Comparison of ENCODE assay signal across 16 cellular contexts in the genomic region with DNA sequence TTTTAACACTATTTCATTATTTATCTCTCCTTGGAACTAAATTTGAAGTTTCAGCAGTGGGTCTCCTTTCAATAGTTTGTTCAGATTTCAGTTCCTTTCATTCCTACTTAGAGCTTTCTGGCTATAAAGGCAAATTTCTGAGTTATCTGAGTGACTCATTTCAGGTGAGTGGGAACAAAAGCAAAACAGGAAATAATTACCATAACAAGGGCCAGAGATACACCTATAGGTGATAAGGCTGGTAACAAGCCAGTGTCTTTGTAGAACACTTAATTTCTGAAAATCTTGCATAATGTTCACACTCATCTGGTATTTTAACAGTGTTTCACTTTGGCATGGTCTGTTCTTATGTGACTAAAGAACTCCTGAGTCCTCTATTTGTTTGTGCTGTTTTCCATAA.
DNase-seq lines count a peak whose midpoint lies in the region; ATAC-seq, FAIRE-seq and TF ChIP-seq lines count a peak whose summit lies in the region.
"Had no signal": no experiment of that assay in that cellular context is flagged by ENCODE, and none has a peak within 500 bp of the region (broad histone marks: within the 10 kb centered on the region; RNA-seq: fewer than 3 reads in every experiment).

No MANE protein-coding gene starts in this region.

- no peak overlapping the region for H3K9ac ChIP-seq in PC-3 (ENCODE audit: low read length)

- FAIRE-seq in bronchial epithelial cell (lab: Jason Lieb, UNC) = no peak

- H3F3A ChIP-seq in PC-3 (ENCODE audit: low read length, unreplicated experiment) = no peaks in the 10 kb centered on the region

- H3K4me2 ChIP-seq in PC-3 (ENCODE audit: low read length) = no peak overlapping the region

- peak overlapping the region; percentile 79 for H3K27ac Mint-ChIP-seq in activated CD4-positive, alpha-beta T cell treated with anti-CD3 and anti-CD28 coated beads for 36 hours
- H3K27ac Mint-ChIP-seq in stimulated activated naive B cell treated with anti-CD40 and anti-IgM and Interleukin-4, amounts not matched to agents 10 μg/mL and 1 μg/mL and 100 μg/mL, for 72 hours = no peak overlapping the region
- H3K27ac Mint-ChIP-seq: activated CD4-positive, alpha-beta T cell treated with anti-CD3 and anti-CD28 coated beads, Interleukin-2, amount 10 ng/mL, durations not matched to agents 7 days and 5 days had no signal

- intact Hi-C loops in activated CD4-positive, alpha-beta T cell treated with anti-CD3 and anti-CD28 coated beads for 36 hours (cut with DNase I, micrococcal nuclease) = loop anchor here in 1 of 2 experiments (1.0 kb wide), 1 partner anchor 14 kb away; no protein-coding TSS in a partner anchor
- intact Hi-C loops in PC-3 (cut with micrococcal nuclease) = no loop called here

- no peaks in the 10 kb centered on the region for H3K9me3 ChIP-seq in PC-3 (ENCODE audit: low read length)
- H3K9me3 ChIP-seq: colonic mucosa, esophagus squamous epithelium had no signal

- H3K9me3 Mint-ChIP-seq in activated CD4-positive, alpha-beta T cell treated with anti-CD3 and anti-CD28 coated beads for 36 hours (ENCODE audit: low read depth) = no peaks in the 10 kb centered on the region
- peaks cover 5% of the 10 kb centered on the region in 2 donors for H3K9me3 Mint-ChIP-seq in stimulated activated naive B cell treated with anti-CD40 and anti-IgM and Interleukin-4, amounts not matched to agents 10 μg/mL and 1 μg/mL and 100 μg/mL, for 72 hours
- H3K9me3 Mint-ChIP-seq: activated CD4-positive, alpha-beta T cell treated with anti-CD3 and anti-CD28 coated beads, Interleukin-2, amount 10 ng/mL, durations not matched to agents 7 days and 5 days had no signal

- H3K4me3 Mint-ChIP-seq in activated CD4-positive, alpha-beta T cell treated with anti-CD3 and anti-CD28 coated beads for 36 hours = no peak overlapping the region
- no peak overlapping the region for H3K4me3 Mint-ChIP-seq in stimulated activated naive B cell treated with anti-CD40 and anti-IgM and Interleukin-4, amounts not matched to agents 10 μg/mL and 1 μg/mL and 100 μg/mL, for 72 hours
- H3K4me3 Mint-ChIP-seq: activated CD4-positive, alpha-beta T cell treated with anti-CD3 and anti-CD28 coated beads, Interleukin-2, amount 10 ng/mL, durations not matched to agents 7 days and 5 days had no signal

- H3K27ac ChIP-seq in PC-3 (ENCODE audit: low read length) = no peak overlapping the region
- H3K27ac ChIP-seq: colonic mucosa, esophagus squamous epithelium had no signal

- CTCF ChIA-PET in activated CD4-positive, alpha-beta T cell treated with anti-CD3 and anti-CD28 coated beads for 36 hours (lab: Charles Lee) = interaction anchor here (0.6 kb wide), 1 partner anchor 1482 kb away, joined by 3 read pairs; no protein-coding TSS in a partner anchor
- CTCF ChIA-PET in PC-3 (lab: Charles Lee) = no interaction called here

- POLR2A ChIA-PET in activated CD4-positive, alpha-beta T cell treated with anti-CD3 and anti-CD28 coated beads for 36 hours (lab: Charles Lee) = no interaction called here
- POLR2A ChIA-PET in PC-3 (lab: Charles Lee; ENCODE audit: unreplicated experiment) = no interaction called here

- no peaks in the 10 kb centered on the region for H4K20me1 ChIP-seq in PC-3 (ENCODE audit: low read length)

- no peaks in the 10 kb centered on the region for H3K9me2 ChIP-seq in PC-3 (replicated peaks; ENCODE audit: low read length)

- no peaks in the 10 kb centered on the region for H3K79me2 ChIP-seq in PC-3 (ENCODE audit: low read length)

- H3K36me3 Mint-ChIP-seq in activated CD4-positive, alpha-beta T cell treated with anti-CD3 and anti-CD28 coated beads for 36 hours (ENCODE audit: low read depth) = no peaks in the 10 kb centered on the region
- H3K36me3 Mint-ChIP-seq in stimulated activated naive B cell treated with anti-CD40 and anti-IgM and Interleukin-4, amounts not matched to agents 10 μg/mL and 1 μg/mL and 100 μg/mL, for 72 hours = no peaks in the 10 kb centered on the region

- DNase-seq in activated CD4-positive, alpha-beta T cell treated with anti-CD3 and anti-CD28 coated beads for 36 hours = no peak
- DNase-seq in activated CD4-positive, alpha-beta T cell treated with anti-CD3 and anti-CD28 coated beads, Interleukin-2, amount 50 U/mL, for 4 hours = no peak
- DNase-seq in PC-3 (peak; percentile 36), bronchial epithelial cell (ENCODE audit: low read depth) (peak; percentile 89), SKM-1 (lab: John Stamatoyannopoulos, UW; ENCODE audit: unreplicated experiment) (no peak)
- DNase-seq in stimulated activated naive B cell treated with anti-CD40 and anti-IgM and Interleukin-4, amounts not matched to agents 10 μg/mL and 1 μg/mL and 100 μg/mL, for 72 hours = no peak
- DNase-seq in stimulated activated CD8-positive, alpha-beta memory T cell treated with anti-CD3 and anti-CD28 coated beads, Interleukin-4, amount 100 ng/mL, for 48 hours = no peak
- DNase-seq: 8988T; activated CD4-positive, alpha-beta T cell treated with anti-CD3 and anti-CD28 coated beads, Interleukin-2, amount 10 ng/mL, durations not matched to agents 7 days and 5 days; colonic mucosa; esophagus squamous epithelium; IMR-90; NCI-H1417; nucleus accumbens had no signal

- no TSS peak for BruUV-seq in PC-3 (replicated peaks; lab: Mats Ljungman, UMichigan)

- H3K36me3 ChIP-seq in PC-3 (ENCODE audit: low read depth, low read length) (no peaks in the 10 kb centered on the region), bronchial epithelial cell (ENCODE audit: control insufficient read depth, insufficient read depth, low read length) (no peaks in the 10 kb centered on the region)
- H3K36me3 ChIP-seq: colonic mucosa, esophagus squamous epithelium had no signal

- no peak overlapping the region for H2AFZ ChIP-seq in PC-3 (ENCODE audit: low read length)

- H3K4me1 ChIP-seq in PC-3 (ENCODE audit: insufficient read depth, low read length) = peaks cover 12% of the 10 kb centered on the region; the same call in 1 of the 2 replicates
- H3K4me1 ChIP-seq: colonic mucosa had no signal

- peak; percentile 89 for ATAC-seq in activated CD4-positive, alpha-beta T cell treated with anti-CD3 and anti-CD28 coated beads for 36 hours
- ATAC-seq in PC-3 (no peak), GM18909 (IDR thresholded peaks at IDR 0.05; ENCODE audit: poor library complexity, unreplicated experiment) (no peak)
- ATAC-seq in stimulated activated naive B cell treated with anti-CD40 and anti-IgM and Interleukin-4, amounts not matched to agents 10 μg/mL and 1 μg/mL and 100 μg/mL, for 72 hours (replicated peaks) = peak; percentile 22 to 54

- TF ChIP-seq CTCF in PC-3 (conservative IDR thresholded peaks at IDR 0.05; ENCODE audit: low read depth, low read length) (no peak), bronchial epithelial cell (IDR thresholded peaks at IDR 0.05; ENCODE audit: insufficient read depth, low read length, severe bottlenecking) (no peak)

- peaks cover 23% of the 10 kb centered on the region for H3K4me1 Mint-ChIP-seq in activated CD4-positive, alpha-beta T cell treated with anti-CD3 and anti-CD28 coated beads for 36 hours
- no peaks in the 10 kb centered on the region for H3K4me1 Mint-ChIP-seq in stimulated activated naive B cell treated with anti-CD40 and anti-IgM and Interleukin-4, amounts not matched to agents 10 μg/mL and 1 μg/mL and 100 μg/mL, for 72 hours

- H3K27me3 ChIP-seq in PC-3 (ENCODE audit: low read length) (no peaks in the 10 kb centered on the region), bronchial epithelial cell (ENCODE audit: control insufficient read depth, insufficient read depth, low read length) (no peaks in the 10 kb centered on the region)
- H3K27me3 ChIP-seq: colonic mucosa, esophagus squamous epithelium had no signal

- H3K4me3 ChIP-seq in PC-3 (ENCODE audit: low read length) (no peak overlapping the region), bronchial epithelial cell (ENCODE audit: low read depth, low read length) (no peak overlapping the region)
- H3K4me3 ChIP-seq: colonic mucosa, esophagus squamous epithelium, lung had no signal

- H3K27me3 Mint-ChIP-seq in activated CD4-positive, alpha-beta T cell treated with anti-CD3 and anti-CD28 coated beads for 36 hours = no peaks in the 10 kb centered on the region
- peaks cover 0 to 6% of the 10 kb centered on the region in 2 donors for H3K27me3 Mint-ChIP-seq in stimulated activated naive B cell treated with anti-CD40 and anti-IgM and Interleukin-4, amounts not matched to agents 10 μg/mL and 1 μg/mL and 100 μg/mL, for 72 hours
- H3K27me3 Mint-ChIP-seq: activated CD4-positive, alpha-beta T cell treated with anti-CD3 and anti-CD28 coated beads, Interleukin-2, amount 10 ng/mL, durations not matched to agents 7 days and 5 days had no signal

Comparison
In these comparisons a context has a peak if more than half of its experiments do, and no peak if none do; other contexts are left out.
1. ATAC-seq: peak in activated CD4-positive, alpha-beta T cell treated with anti-CD3 and anti-CD28 coated beads for 36 hours (single experiment) and stimulated activated naive B cell treated with anti-CD40 and anti-IgM and Interleukin-4, amounts not matched to agents 10 μg/mL and 1 μg/mL and 100 μg/mL, for 72 hours (2 of 2); none in PC-3 (single experiment) and GM18909 (single experiment).
2. DNase-seq: peak in PC-3 (single experiment) and bronchial epithelial cell (single experiment); none in activated CD4-positive, alpha-beta T cell treated with anti-CD3 and anti-CD28 coated beads for 36 hours (single experiment), activated CD4-positive, alpha-beta T cell treated with anti-CD3 and anti-CD28 coated beads, Interleukin-2, amount 50 U/mL, for 4 hours (0 of 2), stimulated activated naive B cell treated with anti-CD40 and anti-IgM and Interleukin-4, amounts not matched to agents 10 μg/mL and 1 μg/mL and 100 μg/mL, for 72 hours (single experiment), SKM-1 (single experiment) and stimulated activated CD8-positive, alpha-beta memory T cell treated with anti-CD3 and anti-CD28 coated beads, Interleukin-4, amount 100 ng/mL, for 48 hours (single experiment).